1 cellular context compared by ENCODE assay signal in the genomic region with DNA sequence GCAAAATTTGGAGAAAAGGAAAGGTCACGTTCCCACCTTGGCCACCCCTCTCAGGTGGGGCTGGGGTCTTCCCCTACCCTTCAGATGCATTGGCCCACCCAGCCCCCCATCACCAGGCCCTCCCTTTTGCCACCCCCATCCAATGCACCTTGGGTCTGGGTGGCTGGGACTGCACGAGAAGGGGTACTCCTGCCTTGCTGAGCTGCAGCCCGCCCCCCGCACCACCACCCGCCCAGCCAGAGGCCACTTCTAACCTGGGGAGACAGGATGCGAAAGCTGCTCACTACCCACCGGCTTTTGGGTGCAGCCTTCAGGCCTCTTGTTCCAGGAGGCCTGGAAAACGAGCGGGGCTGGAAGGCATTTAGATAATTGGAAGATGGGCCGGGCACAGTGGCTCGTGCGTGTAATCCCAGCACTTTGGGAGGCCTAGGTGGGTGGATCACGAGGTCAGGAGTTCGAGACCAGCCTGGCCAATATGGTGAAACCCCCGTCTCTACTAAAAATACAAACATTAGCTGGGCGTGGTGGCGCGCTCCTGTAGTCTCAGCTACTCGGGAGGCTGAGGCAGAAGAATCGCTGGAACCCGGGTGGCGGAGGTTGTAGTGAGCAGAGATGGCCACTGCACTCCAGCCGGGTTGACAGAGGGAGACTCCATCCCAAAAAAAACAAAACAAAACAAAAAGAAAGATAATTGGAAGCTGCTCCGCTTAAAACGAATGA.
TF ChIP-seq lines count a peak whose summit lies in the region.

No MANE protein-coding gene starts in this region.

TF ChIP-seq in HCT116, 20 proteins besides CTCF, POLR2A, EP300 and RAD21 (continued from another document):
- TF ChIP-seq FOSL1 (IDR thresholded peaks at IDR 0.05; ENCODE audit: low read depth) (no peak), EZH2 (IDR thresholded peaks at IDR 0.05) (no peak), ELF1 (IDR thresholded peaks at IDR 0.05; ENCODE audit: borderline replicate concordance, low read depth) (no peak), CEBPB (IDR thresholded peaks at IDR 0.05; ENCODE audit: low read depth) (no peak), ZFX (IDR thresholded peaks at IDR 0.05) (no peak), JUND (IDR thresholded peaks at IDR 0.05) (no peak), TCF7L2 (IDR thresholded peaks at IDR 0.05; ENCODE audit: borderline replicate concordance, extremely low read depth, insufficient read depth, insufficient read length) (no peak), SIN3A (IDR thresholded peaks at IDR 0.05; ENCODE audit: low read depth) (no peak), POLR2AphosphoS5 (IDR thresholded peaks at IDR 0.05; ENCODE audit: low read depth, low read length) (no peak)
- TF ChIP-seq, protein P1, sequence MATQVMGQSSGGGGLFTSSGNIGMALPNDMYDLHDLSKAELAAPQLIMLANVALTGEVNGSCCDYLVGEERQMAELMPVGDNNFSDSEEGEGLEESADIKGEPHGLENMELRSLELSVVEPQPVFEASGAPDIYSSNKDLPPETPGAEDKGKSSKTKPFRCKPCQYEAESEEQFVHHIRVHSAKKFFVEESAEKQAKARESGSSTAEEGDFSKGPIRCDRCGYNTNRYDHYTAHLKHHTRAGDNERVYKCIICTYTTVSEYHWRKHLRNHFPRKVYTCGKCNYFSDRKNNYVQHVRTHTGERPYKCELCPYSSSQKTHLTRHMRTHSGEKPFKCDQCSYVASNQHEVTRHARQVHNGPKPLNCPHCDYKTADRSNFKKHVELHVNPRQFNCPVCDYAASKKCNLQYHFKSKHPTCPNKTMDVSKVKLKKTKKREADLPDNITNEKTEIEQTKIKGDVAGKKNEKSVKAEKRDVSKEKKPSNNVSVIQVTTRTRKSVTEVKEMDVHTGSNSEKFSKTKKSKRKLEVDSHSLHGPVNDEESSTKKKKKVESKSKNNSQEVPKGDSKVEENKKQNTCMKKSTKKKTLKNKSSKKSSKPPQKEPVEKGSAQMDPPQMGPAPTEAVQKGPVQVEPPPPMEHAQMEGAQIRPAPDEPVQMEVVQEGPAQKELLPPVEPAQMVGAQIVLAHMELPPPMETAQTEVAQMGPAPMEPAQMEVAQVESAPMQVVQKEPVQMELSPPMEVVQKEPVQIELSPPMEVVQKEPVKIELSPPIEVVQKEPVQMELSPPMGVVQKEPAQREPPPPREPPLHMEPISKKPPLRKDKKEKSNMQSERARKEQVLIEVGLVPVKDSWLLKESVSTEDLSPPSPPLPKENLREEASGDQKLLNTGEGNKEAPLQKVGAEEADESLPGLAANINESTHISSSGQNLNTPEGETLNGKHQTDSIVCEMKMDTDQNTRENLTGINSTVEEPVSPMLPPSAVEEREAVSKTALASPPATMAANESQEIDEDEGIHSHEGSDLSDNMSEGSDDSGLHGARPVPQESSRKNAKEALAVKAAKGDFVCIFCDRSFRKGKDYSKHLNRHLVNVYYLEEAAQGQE (IDR thresholded peaks at IDR 0.05; ENCODE audit: low read depth), result no peak
- TF ChIP-seq, protein P2, sequence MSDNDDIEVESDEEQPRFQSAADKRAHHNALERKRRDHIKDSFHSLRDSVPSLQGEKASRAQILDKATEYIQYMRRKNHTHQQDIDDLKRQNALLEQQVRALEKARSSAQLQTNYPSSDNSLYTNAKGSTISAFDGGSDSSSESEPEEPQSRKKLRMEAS (IDR thresholded peaks at IDR 0.05), result no peak
